In the genomic region with DNA sequence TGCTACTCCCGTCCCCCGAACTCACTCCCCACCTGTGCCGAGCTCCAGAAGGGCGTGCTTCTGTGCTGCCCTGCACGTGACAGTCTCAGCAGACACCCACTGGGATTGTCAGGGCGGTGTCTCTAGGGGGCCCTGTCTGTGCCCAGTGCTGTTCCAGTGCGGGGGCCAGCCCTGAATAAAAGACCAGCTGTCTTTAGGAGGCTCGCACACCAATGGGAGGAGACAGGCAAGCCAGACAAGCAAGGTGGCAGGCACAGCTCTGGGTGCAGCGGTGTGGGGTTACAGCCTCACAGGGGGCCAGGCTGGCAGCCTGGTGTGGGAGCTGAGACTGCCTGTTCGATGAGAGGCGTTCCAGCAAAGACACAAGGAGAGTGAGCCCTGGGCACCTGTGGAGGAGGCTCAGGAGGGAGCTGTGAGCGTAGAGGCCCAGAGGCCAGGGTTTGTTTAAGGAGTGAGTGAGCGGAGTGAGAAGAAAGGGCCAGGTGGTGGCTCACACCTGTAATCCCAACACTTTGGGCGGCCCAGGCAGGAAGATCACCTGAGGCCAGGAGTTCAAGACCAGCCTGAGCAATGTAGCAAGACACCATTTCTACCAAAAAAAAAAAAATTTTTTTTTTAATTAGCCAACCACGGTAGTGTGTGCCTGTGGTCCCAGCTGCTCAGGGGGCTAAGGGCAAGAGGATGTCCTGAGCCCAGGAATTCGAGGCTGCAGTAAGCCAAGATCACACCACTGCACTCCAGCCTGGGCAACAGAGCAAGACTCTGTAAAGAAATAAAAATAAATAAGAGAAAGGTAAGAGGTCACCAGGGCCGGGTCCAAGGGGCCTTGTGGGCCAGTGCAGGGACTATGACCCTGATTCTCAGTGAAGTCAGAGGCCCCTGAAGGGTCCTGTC, we compare ENCODE assay signal across 16 cellular contexts. TPM values are rescaled to one million over a fixed set of nuclear protein-coding genes. Genes with fewer than 3 reads are reported as not detected.
"Had no signal": no experiment of that assay in that cellular context is flagged by ENCODE, and none has a peak within 500 bp of the region (broad histone marks: within the 10 kb centered on the region; RNA-seq: fewer than 3 reads in every experiment).

No MANE protein-coding gene starts in this region.

- H3K9me3 ChIP-seq: thoracic aorta had no signal

- ATAC-seq: left ventricle myocardium superior; naive thymus-derived CD8-positive, alpha-beta T cell; stimulated activated effector memory CD8-positive, alpha-beta T cell treated with anti-CD3 and anti-CD28 coated beads, Interleukin-12 subunit alpha, Interleukin-12 subunit beta, amount 100 ng/mL, for 72 hours had no signal

- H3K9me3 Mint-ChIP-seq: activated CD4-positive, alpha-beta memory T cell treated with anti-CD3 and anti-CD28 coated beads, Interleukin-2, amount 10 ng/mL, durations not matched to agents 7 days and 5 days; activated T-cell treated with anti-CD3 and anti-CD28 coated beads, Interleukin-2, amount 50 U/mL, for 24 hours; naive thymus-derived CD8-positive, alpha-beta T cell; stimulated activated effector memory CD8-positive, alpha-beta T cell treated with anti-CD3 and anti-CD28 coated beads, Interleukin-12 subunit alpha, Interleukin-12 subunit beta, amount 100 ng/mL, for 72 hours had no signal

- H3K4me3 Mint-ChIP-seq: activated CD4-positive, alpha-beta memory T cell treated with anti-CD3 and anti-CD28 coated beads, Interleukin-2, amount 10 ng/mL, durations not matched to agents 7 days and 5 days; activated T-cell treated with anti-CD3 and anti-CD28 coated beads, Interleukin-2, amount 50 U/mL, for 24 hours; naive thymus-derived CD8-positive, alpha-beta T cell; stimulated activated effector memory CD8-positive, alpha-beta T cell treated with anti-CD3 and anti-CD28 coated beads, Interleukin-12 subunit alpha, Interleukin-12 subunit beta, amount 100 ng/mL, for 72 hours had no signal

- H3K36me3 Mint-ChIP-seq: naive thymus-derived CD8-positive, alpha-beta T cell; stimulated activated effector memory CD8-positive, alpha-beta T cell treated with anti-CD3 and anti-CD28 coated beads, Interleukin-12 subunit alpha, Interleukin-12 subunit beta, amount 100 ng/mL, for 72 hours had no signal

- DNase-seq: activated CD4-positive, alpha-beta memory T cell treated with anti-CD3 and anti-CD28 coated beads, Interleukin-2, amount 10 ng/mL, durations not matched to agents 7 days and 5 days; activated CD4-positive, alpha-beta T cell treated with anti-CD3 and anti-CD28 coated beads for 4 hours; activated naive CD4-positive, alpha-beta T cell treated with anti-CD3 and anti-CD28 coated beads, Interleukin-2, amount 50 U/mL, for 16 hours; activated T-cell treated with anti-CD3 and anti-CD28 coated beads, Interleukin-2, amount 50 U/mL, for 24 hours; central memory CD4-positive, alpha-beta T cell; foreskin keratinocyte; glutamatergic neuron; kidney glomerular epithelial cell; left ventricle myocardium superior; mesenchymal stem cell; naive thymus-derived CD8-positive, alpha-beta T cell; nucleus accumbens; posterior cingulate gyrus had no signal

- H3K4me1 Mint-ChIP-seq: activated CD4-positive, alpha-beta memory T cell treated with anti-CD3 and anti-CD28 coated beads, Interleukin-2, amount 10 ng/mL, durations not matched to agents 7 days and 5 days; stimulated activated effector memory CD8-positive, alpha-beta T cell treated with anti-CD3 and anti-CD28 coated beads, Interleukin-12 subunit alpha, Interleukin-12 subunit beta, amount 100 ng/mL, for 72 hours had no signal

- H3K4me1 ChIP-seq: foreskin keratinocyte had no signal

- H3K27ac Mint-ChIP-seq: activated CD4-positive, alpha-beta memory T cell treated with anti-CD3 and anti-CD28 coated beads, Interleukin-2, amount 10 ng/mL, durations not matched to agents 7 days and 5 days; activated T-cell treated with anti-CD3 and anti-CD28 coated beads, Interleukin-2, amount 50 U/mL, for 24 hours; naive thymus-derived CD8-positive, alpha-beta T cell; stimulated activated effector memory CD8-positive, alpha-beta T cell treated with anti-CD3 and anti-CD28 coated beads, Interleukin-12 subunit alpha, Interleukin-12 subunit beta, amount 100 ng/mL, for 72 hours had no signal

- H3K4me3 ChIP-seq: coronary artery, thoracic aorta had no signal

- H3K27me3 Mint-ChIP-seq: activated CD4-positive, alpha-beta memory T cell treated with anti-CD3 and anti-CD28 coated beads, Interleukin-2, amount 10 ng/mL, durations not matched to agents 7 days and 5 days had no signal

- H3K27ac ChIP-seq: coronary artery, foreskin keratinocyte, thoracic aorta had no signal

RNA-seq across cellular contexts. Expression of a gene that starts 48.2 kb away (rescaled TPM):
- total RNA-seq: activated CD4-positive, alpha-beta memory T cell treated with anti-CD3 and anti-CD28 coated beads, Interleukin-2, amount 10 ng/mL, durations not matched to agents 7 days and 5 days; naive thymus-derived CD8-positive, alpha-beta T cell had no signal
- polyA plus RNA-seq: naive thymus-derived CD8-positive, alpha-beta T cell had no signal
